Comparison of ENCODE assay signal across 8 cellular contexts in the genomic region with DNA sequence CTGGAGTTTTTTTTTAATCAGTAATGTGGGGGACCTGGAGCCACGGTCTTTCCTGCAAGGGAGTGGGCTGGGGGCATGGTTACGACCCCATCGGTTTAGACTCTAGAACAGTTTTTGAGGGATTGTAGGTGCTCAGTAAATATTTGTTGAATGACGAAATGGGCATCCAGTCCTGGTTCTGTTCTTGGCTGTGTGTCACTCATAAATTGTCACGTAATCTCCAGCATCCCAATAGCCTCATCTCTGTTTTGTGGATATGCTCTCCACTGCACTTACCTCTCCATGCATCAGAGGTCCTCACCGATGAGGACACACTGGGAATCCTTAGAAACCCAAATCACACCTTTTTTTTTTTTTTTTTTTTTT. TPM values are rescaled to one million over a fixed set of nuclear protein-coding genes. Genes with fewer than 3 reads are reported as not detected.
DNase-seq lines count a peak whose midpoint lies in the region; ATAC-seq, FAIRE-seq and TF ChIP-seq lines count a peak whose summit lies in the region.

No MANE protein-coding gene starts in this region.

- H3K36me3 Mint-ChIP-seq in CD4-positive, alpha-beta T cell (ENCODE audit: low read depth) = peaks cover 2% of the 10 kb centered on the region
- H3K36me3 Mint-ChIP-seq in osteocyte (ENCODE audit: unreplicated experiment) = peaks cover 7% of the 10 kb centered on the region

- H2BK5ac ChIP-seq in H1 (ENCODE audit: low read depth, low read length) = no peak overlapping the region

- no peak overlapping the region for H3K56ac ChIP-seq in H1 (replicated peaks; ENCODE audit: insufficient read length, low read depth, low read length)

- H4K5ac ChIP-seq in H1 (ENCODE audit: insufficient read length, low read depth, low read length) = no peak overlapping the region

- no peak overlapping the region for H2BK12ac ChIP-seq in H1 (ENCODE audit: low read depth, low read length)

- peak overlapping the region; percentile 99 for H2AFZ ChIP-seq in H1 (ENCODE audit: low read length)

- H3K9me3 Mint-ChIP-seq in CD4-positive, alpha-beta T cell = no peaks in the 10 kb centered on the region
- H3K9me3 Mint-ChIP-seq in osteocyte (ENCODE audit: unreplicated experiment) = no peaks in the 10 kb centered on the region

- H3K4me3 ChIP-seq in MG63 (peak overlapping the region; percentile 78), H1 (ENCODE audit: extremely low read depth in 1 of 4, insufficient read depth in 2 of 4, low read depth in 3 of 4, low read length in 4 of 4) (peak overlapping the region in 1 of 4 experiments; percentile 84; a peak in 4 of 8 replicates)

- H3K4me3 Mint-ChIP-seq in CD4-positive, alpha-beta T cell = peak overlapping the region; percentile 91
- peak overlapping the region; percentile 95 for H3K4me3 Mint-ChIP-seq in osteocyte (ENCODE audit: unreplicated experiment)

- CTCF ChIA-PET in CD4-positive, alpha-beta T cell (lab: Charles Lee) = interaction anchor here (1.0 kb wide), 1 partner anchor 71 kb away, joined by 5 read pairs; no protein-coding TSS in a partner anchor
- CTCF ChIA-PET in H1 (lab: Charles Lee; ENCODE audit: partially characterized antibody) = interaction anchor here (0.6 to 2.5 kb wide), 6 partner anchors 9 to 379 kb away, joined by 3 to 11 read pairs (median 4); no protein-coding TSS in a partner anchor

- no peak overlapping the region for H4K91ac ChIP-seq in H1 (replicated peaks; ENCODE audit: insufficient read length, low read length)

- 83% methylated on average over 6 of the region's 6 CpGs; no CpG with 5 or more reads in 1 of the 2 experiments for WGBS in H1 (ENCODE audit: extremely low coverage in 1 of 2, insufficient coverage in 1 of 2, insufficient read length in 1 of 2, insufficient replicate concordance in 2 of 2, low coverage in 1 of 2, low lambda C conversion rate in 2 of 2, missing lambda C conversion rate in 1 of 2), 2 experiments

- peaks cover 0 to 8% (median 3%) of the 10 kb centered on the region in 4 experiments; a peak in 5 of 7 replicates for H3K4me1 ChIP-seq in H1 (replicated peaks in 1 of 4; ENCODE audit: control insufficient read depth in 3 of 4, insufficient read depth in 4 of 4, low read length in 3 of 4)

- H4K8ac ChIP-seq in H1 (ENCODE audit: extremely low read depth, insufficient read depth, low read length) = peak overlapping the region; percentile 87; the same call in 1 of the 2 replicates

- H3K27me3 ChIP-seq in CD4-positive, alpha-beta T cell (ENCODE audit: control insufficient read depth, insufficient read depth, low read length) = no peaks in the 10 kb centered on the region
- H3K27me3 ChIP-seq in MG63 (no peaks in the 10 kb centered on the region), H1 (replicated peaks in 1 of 4; ENCODE audit: control insufficient read depth in 3 of 4, extremely low read depth in 1 of 4, insufficient read depth in 3 of 4, low read length in 3 of 4) (no peaks in the 10 kb centered on the region)

- H3K4me1 Mint-ChIP-seq in CD4-positive, alpha-beta T cell (ENCODE audit: low read depth) = peaks cover 20% of the 10 kb centered on the region
- H3K4me1 Mint-ChIP-seq in osteocyte (ENCODE audit: unreplicated experiment) = peaks cover 18% of the 10 kb centered on the region

- H2BK15ac ChIP-seq in H1 (ENCODE audit: low read length) = no peak overlapping the region

- TF ChIP-seq POLR2A in H1 (IDR thresholded peaks at IDR 0.05; ENCODE audit: control extremely low read depth in 1 of 2, low read depth in 2 of 2, low read length in 2 of 2) = no peak

- H3K36me3 ChIP-seq in MG63 = peaks cover under 1% of the 10 kb centered on the region
- H3K36me3 ChIP-seq in H1 (ENCODE audit: control insufficient read depth in 2 of 4, insufficient read depth in 4 of 4, low read length in 3 of 4) = no peaks in the 10 kb centered on the region

- intact Hi-C loops in CD4-positive, alpha-beta T cell (cut with DNase I, micrococcal nuclease) = loop anchor here in 1 of 2 experiments (2.0 to 5.0 kb wide), 2 partner anchors 47 to 292 kb away; a partner anchor contains a TSS

- no peak overlapping the region for H3K4ac ChIP-seq in H1 (replicated peaks; ENCODE audit: insufficient read length, low read depth, low read length)

- in situ Hi-C loops in ACHN (cut with HindIII; ENCODE audit: low pct_ligation_motif_present, low pct_unique_long_range_greater_than_20kb, low sequenced_read_pairs) = no loop called here

- TF ChIP-seq RAD21 in H1 (IDR thresholded peaks at IDR 0.05 in 1 of 2, conservative IDR thresholded peaks at IDR 0.05 in 1 of 2; ENCODE audit: low read depth in 2 of 2, low read length in 2 of 2) = no peak

- POLR2A ChIA-PET in CD4-positive, alpha-beta T cell (lab: Charles Lee) = interaction anchor here (0.6 to 1.6 kb wide), 7 partner anchors 14 to 1229 kb away, joined by 3 to 7 read pairs (median 3); a partner anchor contains a TSS
- POLR2A ChIA-PET in H1 (lab: Charles Lee; ENCODE audit: partially characterized antibody) = interaction anchor here (0.6 to 1.7 kb wide), 12 partner anchors 11 to 56 kb away, joined by 3 to 5 read pairs (median 4); a partner anchor contains a TSS

- TF ChIP-seq EP300 in H1 (IDR thresholded peaks at IDR 0.05; ENCODE audit: borderline replicate concordance in 1 of 2, low read depth in 2 of 2, low read length in 2 of 2) = no peak

- no peak overlapping the region for H3K27ac ChIP-seq in CD4-positive, alpha-beta T cell (ENCODE audit: low read depth, low read length)
- no peak overlapping the region for H3K27ac ChIP-seq in H1 (ENCODE audit: low read depth, low read length)

- DNase-seq in CD4-positive, alpha-beta T cell = no peak
- DNase-seq in MG63 (no peak), H1 (ENCODE audit: low read depth in 1 of 2, low spot score in 2 of 2) (no peak), osteocyte (ENCODE audit: extremely low spot score, unreplicated experiment) (no peak), ecto neural progenitor cell (ENCODE audit: low spot score) (no peak), ACHN (no peak)

- H3K23me2 ChIP-seq in H1 (ENCODE audit: low read depth, low read length) = peaks cover 7% of the 10 kb centered on the region; the same call in 1 of the 2 replicates

- no peak for TF ChIP-seq CTCF in CD4-positive, alpha-beta T cell (IDR thresholded peaks at IDR 0.05)
- TF ChIP-seq CTCF in H1 (IDR thresholded peaks at IDR 0.05; ENCODE audit: control extremely low read depth in 1 of 3, insufficient read depth in 1 of 3, low read depth in 1 of 3, low read length in 3 of 3) (no peak), osteocyte (IDR thresholded peaks at IDR 0.05) (no peak)

- no peak overlapping the region for H2BK20ac ChIP-seq in H1 (ENCODE audit: low read length)

- peaks cover 3% of the 10 kb centered on the region; the same call in 1 of the 2 replicates for H3K79me1 ChIP-seq in H1 (ENCODE audit: low read depth, low read length)

- no peak overlapping the region for H3K23ac ChIP-seq in H1 (ENCODE audit: insufficient read length)

- H3K9ac ChIP-seq in H1 (replicated peaks in 1 of 4; ENCODE audit: extremely low read depth in 1 of 4, low read depth in 3 of 4, low read length in 3 of 4) = no peak overlapping the region

- peaks cover 0 to 6% of the 10 kb centered on the region in 2 experiments for H4K20me1 ChIP-seq in H1 (replicated peaks in 1 of 2; ENCODE audit: control insufficient read depth in 1 of 2, insufficient read depth in 2 of 2, low read length in 2 of 2)

- no peak for ATAC-seq in CD4-positive, alpha-beta T cell (ENCODE audit: poor library complexity)
- ATAC-seq in HG03039 (IDR thresholded peaks at IDR 0.05; ENCODE audit: unreplicated experiment) (no peak), HG03469 (IDR thresholded peaks at IDR 0.05; ENCODE audit: unreplicated experiment) (no peak)

- no peaks in the 10 kb centered on the region for H3K27me3 Mint-ChIP-seq in CD4-positive, alpha-beta T cell
- peaks cover 17% of the 10 kb centered on the region for H3K27me3 Mint-ChIP-seq in osteocyte (ENCODE audit: unreplicated experiment)

- peak overlapping the region; percentile 24; the same call in 1 of the 2 replicates for H3K18ac ChIP-seq in H1 (ENCODE audit: extremely low read depth, low read length)

- no peak for FAIRE-seq in H1 (lab: Jason Lieb, UNC)

- no peak overlapping the region for H2AK5ac ChIP-seq in H1 (ENCODE audit: low read depth, low read length)

- no peak overlapping the region for H3K27ac Mint-ChIP-seq in CD4-positive, alpha-beta T cell
- H3K27ac Mint-ChIP-seq in osteocyte (ENCODE audit: unreplicated experiment) = no peak overlapping the region

- H3K79me2 ChIP-seq in H1 (ENCODE audit: control insufficient read depth in 1 of 2, insufficient read depth in 2 of 2, low read length in 2 of 2) = no peaks in the 10 kb centered on the region; a peak in 1 of 4 replicates

- H3K9me3 ChIP-seq in CD4-positive, alpha-beta T cell (ENCODE audit: control insufficient read depth, low read length) = no peaks in the 10 kb centered on the region
- no peaks in the 10 kb centered on the region for H3K9me3 ChIP-seq in MG63
- H3K9me3 ChIP-seq in H1 (ENCODE audit: insufficient read depth in 2 of 2, low read depth in 1 of 2, low read length in 1 of 2) = no peaks in the 10 kb centered on the region

- H3K4me2 ChIP-seq in H1 (ENCODE audit: insufficient read depth in 1 of 2, low read depth in 2 of 2, low read length in 2 of 2) = peak overlapping the region; percentile 74 to 97; a peak in 3 of 4 replicates

- H2BK120ac ChIP-seq in H1 (replicated peaks; ENCODE audit: low read depth, low read length) = no peak overlapping the region

- H3K14ac ChIP-seq in H1 (ENCODE audit: insufficient read length) = no peak overlapping the region

RNA-seq across cellular contexts. Expression of a gene that starts 0.5 kb away (rescaled TPM):
- 1 to 10 TPM; 5.3 to 5.6 TPM for total RNA-seq in CD4-positive, alpha-beta T cell
- total RNA-seq in MG63 (2014; rRNA removed; shearing (Covaris generic); ENCODE audit: low replicate concordance) = 4.4 and 13.1 TPM in 2 replicates
- 26.7 and 29.6 TPM in 2 replicates for total RNA-seq in H1 (2021; fragmentation: NEBNext Ultra II Directional; extraction: Animal tissue kit (Norgen Biotek cat#: 25700))
- 25.4 and 28.0 TPM in 2 replicates for polyA plus RNA-seq in H1 (2011; rRNA removed)
- polyA plus RNA-seq in H1 (2011; cell fraction: cytosol; rRNA removed) = 17.5 TPM
- 30.4 TPM for polyA plus RNA-seq in H1 (2011; cell fraction: nucleus; rRNA removed)
- polyA plus RNA-seq in H1 (2012, experiment 1 of 2) = 24.0 to 27.8 TPM (median 27.0 TPM) in 4 replicates
- 24.8 TPM for polyA plus RNA-seq in H1 (2012, experiment 2 of 2)
- polyA plus RNA-seq in H1 (2013, experiment 1 of 2) = 26.2 TPM
- 27.8 TPM for polyA plus RNA-seq in H1 (2013, experiment 2 of 2)
- polyA minus RNA-seq in H1 (2011; rRNA and poly(A)+ RNA removed) = 39.4 and 49.0 TPM in 2 replicates
- polyA minus RNA-seq in H1 (2011; cell fraction: cytosol; rRNA and poly(A)+ RNA removed) = 21.8 TPM
- polyA minus RNA-seq in H1 (2011; cell fraction: nucleus; rRNA and poly(A)+ RNA removed) = 37.0 TPM
- total RNA-seq in osteocyte = 54.5 and 54.8 TPM in 2 replicates

RNA-seq across cellular contexts. Expression of a gene that starts 49.0 kb away (rescaled TPM):
- 10 to 100 TPM; 17.4 to 18.7 TPM for total RNA-seq in CD4-positive, alpha-beta T cell
- 126 and 128 TPM in 2 replicates for total RNA-seq in MG63 (2014; rRNA removed; shearing (Covaris generic); ENCODE audit: low replicate concordance)
- total RNA-seq in H1 (2021; fragmentation: NEBNext Ultra II Directional; extraction: Animal tissue kit (Norgen Biotek cat#: 25700)) = 218 and 223 TPM in 2 replicates
- polyA plus RNA-seq in H1 (2011; rRNA removed) = 62.9 and 69.2 TPM in 2 replicates
- 71.8 TPM for polyA plus RNA-seq in H1 (2011; cell fraction: cytosol; rRNA removed)
- 75.4 TPM for polyA plus RNA-seq in H1 (2011; cell fraction: nucleus; rRNA removed)
- polyA plus RNA-seq in H1 (2012, experiment 1 of 2) = 163 to 178 TPM (median 171 TPM) in 4 replicates
- 179 TPM for polyA plus RNA-seq in H1 (2012, experiment 2 of 2)
- 135 TPM for polyA plus RNA-seq in H1 (2013, experiment 1 of 2)
- polyA plus RNA-seq in H1 (2013, experiment 2 of 2) = 128 TPM
- polyA minus RNA-seq in H1 (2011; rRNA and poly(A)+ RNA removed) = 95.2 and 112 TPM in 2 replicates
- 169 TPM for polyA minus RNA-seq in H1 (2011; cell fraction: cytosol; rRNA and poly(A)+ RNA removed)
- polyA minus RNA-seq in H1 (2011; cell fraction: nucleus; rRNA and poly(A)+ RNA removed) = 60.1 TPM
- 58.4 and 61.6 TPM in 2 replicates for total RNA-seq in osteocyte

RNA-seq across cellular contexts. Expression of a gene that starts 55.4 kb away (rescaled TPM):
- total RNA-seq in CD4-positive, alpha-beta T cell = 100 to 1,000 TPM; 164 to 184 TPM
- 232 and 296 TPM in 2 replicates for total RNA-seq in MG63 (2014; rRNA removed; shearing (Covaris generic); ENCODE audit: low replicate concordance)
- total RNA-seq in H1 (2021; fragmentation: NEBNext Ultra II Directional; extraction: Animal tissue kit (Norgen Biotek cat#: 25700)) = 306 and 309 TPM in 2 replicates
- 198 and 319 TPM in 2 replicates for polyA plus RNA-seq in H1 (2011; rRNA removed)
- polyA plus RNA-seq in H1 (2011; cell fraction: cytosol; rRNA removed) = 228 TPM
- polyA plus RNA-seq in H1 (2011; cell fraction: nucleus; rRNA removed) = 262 TPM
- polyA plus RNA-seq in H1 (2012, experiment 1 of 2) = 221 to 295 TPM (median 283 TPM) in 4 replicates
- polyA plus RNA-seq in H1 (2012, experiment 2 of 2) = 11.7 TPM
- polyA plus RNA-seq in H1 (2013, experiment 1 of 2) = 92.1 TPM
- 88.4 TPM for polyA plus RNA-seq in H1 (2013, experiment 2 of 2)
- 1,134 and 1,705 TPM in 2 replicates for polyA minus RNA-seq in H1 (2011; rRNA and poly(A)+ RNA removed)
- polyA minus RNA-seq in H1 (2011; cell fraction: cytosol; rRNA and poly(A)+ RNA removed) = 439 TPM
- polyA minus RNA-seq in H1 (2011; cell fraction: nucleus; rRNA and poly(A)+ RNA removed) = 471 TPM
- total RNA-seq in osteocyte = 122 and 131 TPM in 2 replicates
